ENCODE assay signal across 16 cellular contexts in the genomic region with DNA sequence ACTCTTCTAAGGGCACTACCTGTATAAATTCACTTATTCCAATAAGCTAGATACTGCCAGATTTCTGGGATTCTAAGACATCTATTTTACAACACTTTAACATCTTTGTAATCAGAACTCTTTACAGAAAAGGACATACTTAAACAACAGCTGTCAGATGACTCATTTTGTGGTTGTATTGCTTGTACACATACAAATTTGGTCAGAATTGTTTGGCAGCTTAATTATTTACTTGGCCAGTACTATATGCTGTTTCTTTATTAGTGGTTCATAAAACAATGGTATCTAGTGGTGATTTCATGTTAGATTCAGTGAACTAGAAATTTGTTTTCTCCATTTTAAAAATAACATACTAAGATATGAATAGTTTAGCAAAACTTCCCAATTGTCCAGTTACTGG. TPM values are rescaled to one million over a fixed set of nuclear protein-coding genes. Genes with fewer than 3 reads are reported as not detected.
DNase-seq lines count a peak whose midpoint lies in the region; ATAC-seq, FAIRE-seq and TF ChIP-seq lines count a peak whose summit lies in the region.
"Had no signal": no experiment of that assay in that cellular context is flagged by ENCODE, and none has a peak within 500 bp of the region (broad histone marks: within the 10 kb centered on the region; RNA-seq: fewer than 3 reads in every experiment).

No MANE protein-coding gene starts in this region.

- no peak overlapping the region for H3K27ac Mint-ChIP-seq in activated T-helper 2 cell treated with anti-CD3 and anti-CD28 coated beads, Interferon-gamma antibody, Interleukin-2, Interleukin-4, amounts not matched to agents 10 μg/mL and 5 μg/mL and 100 μg/mL, durations not matched to agents 14 hours and 24 hours and 36 hours
- H3K27ac Mint-ChIP-seq in Caco-2 (ENCODE audit: unreplicated experiment), result no peak overlapping the region
- H3K27ac Mint-ChIP-seq: dendritic cell treated with granulocyte-macrophage colony-stimulating factor and Interleukin-4, amounts not matched to agents 40 ng/mL and 50 ng/mL, for 4 days had no signal

- H3K36me3 Mint-ChIP-seq in activated T-helper 2 cell treated with anti-CD3 and anti-CD28 coated beads, Interferon-gamma antibody, Interleukin-2, Interleukin-4, amounts not matched to agents 10 μg/mL and 5 μg/mL and 100 μg/mL, durations not matched to agents 14 hours and 24 hours and 36 hours (ENCODE audit: low read depth), result no peaks in the 10 kb centered on the region
- H3K36me3 Mint-ChIP-seq in Caco-2 (ENCODE audit: insufficient read depth, unreplicated experiment), result no peaks in the 10 kb centered on the region

- H3K27me3 ChIP-seq in GM12878 (replicated peaks in 1 of 2; ENCODE audit: control insufficient read depth in 2 of 2, insufficient read depth in 2 of 2, low read length in 1 of 2), result no peaks in the 10 kb centered on the region
- no peaks in the 10 kb centered on the region for H3K27me3 ChIP-seq in Caco-2 (replicated peaks; ENCODE audit: control insufficient read depth, insufficient read depth, low read length)

- no peak overlapping the region for H3K27ac ChIP-seq in GM12878 (ENCODE audit: control insufficient read depth, insufficient read depth)

- H3K4me1 Mint-ChIP-seq in activated T-helper 2 cell treated with anti-CD3 and anti-CD28 coated beads, Interferon-gamma antibody, Interleukin-2, Interleukin-4, amounts not matched to agents 10 μg/mL and 5 μg/mL and 100 μg/mL, durations not matched to agents 14 hours and 24 hours and 36 hours (ENCODE audit: low read depth), result no peaks in the 10 kb centered on the region
- no peaks in the 10 kb centered on the region for H3K4me1 Mint-ChIP-seq in Caco-2 (ENCODE audit: low read depth, unreplicated experiment)

- SMC1A ChIA-PET in GM12878 (lab: Charles Lee; ENCODE audit: uncharacterized antibody, unreplicated experiment), result interaction anchor here (1.3 kb wide), 1 partner anchor 9 kb away, joined by 3 read pairs; no protein-coding TSS in a partner anchor

- no peaks in the 10 kb centered on the region for H3K4me1 ChIP-seq in GM12878 (ENCODE audit: control insufficient read depth, insufficient read depth, low read length)
- H3K4me1 ChIP-seq in Caco-2, result no peaks in the 10 kb centered on the region

- no peaks in the 10 kb centered on the region for H3K9me3 Mint-ChIP-seq in activated T-helper 2 cell treated with anti-CD3 and anti-CD28 coated beads, Interferon-gamma antibody, Interleukin-2, Interleukin-4, amounts not matched to agents 10 μg/mL and 5 μg/mL and 100 μg/mL, durations not matched to agents 14 hours and 24 hours and 36 hours
- no peaks in the 10 kb centered on the region for H3K9me3 Mint-ChIP-seq in Caco-2 (ENCODE audit: unreplicated experiment)
- H3K9me3 Mint-ChIP-seq: dendritic cell treated with granulocyte-macrophage colony-stimulating factor and Interleukin-4, amounts not matched to agents 40 ng/mL and 50 ng/mL, for 4 days had no signal

- H2AFZ ChIP-seq in GM12878 (ENCODE audit: control insufficient read depth, low read depth, low read length), result no peak overlapping the region

- H3K27me3 Mint-ChIP-seq in activated T-helper 2 cell treated with anti-CD3 and anti-CD28 coated beads, Interferon-gamma antibody, Interleukin-2, Interleukin-4, amounts not matched to agents 10 μg/mL and 5 μg/mL and 100 μg/mL, durations not matched to agents 14 hours and 24 hours and 36 hours (ENCODE audit: low read depth), result peaks cover 29% of the 10 kb centered on the region
- no peaks in the 10 kb centered on the region for H3K27me3 Mint-ChIP-seq in Caco-2 (ENCODE audit: insufficient read depth, unreplicated experiment)

- RAD21 ChIA-PET in GM12878 (lab: Charles Lee; ENCODE audit: unreplicated experiment), result interaction anchor here (1.9 kb wide), 1 partner anchor 9 kb away, joined by 4 read pairs; no protein-coding TSS in a partner anchor

- TF ChIP-seq POLR2A in GM12878 (IDR thresholded peaks at IDR 0.05; ENCODE audit: low read depth, low read length), result no peak

- BruUV-seq in GM12878 (replicated peaks; lab: Mats Ljungman, UMichigan) (no TSS peak), Caco-2 (replicated peaks; lab: Mats Ljungman, UMichigan) (no TSS peak)

- ATAC-seq in HG03354 (IDR thresholded peaks at IDR 0.05; ENCODE audit: poor library complexity, severe bottlenecking, unreplicated experiment), result peak; percentile 62
- ATAC-seq in GM12878, result peak; percentile 66
- no peak for ATAC-seq in HG03135 (IDR thresholded peaks at IDR 0.05; ENCODE audit: unreplicated experiment)

- TF ChIP-seq CTCF in GM12878 (IDR thresholded peaks at IDR 0.05 in 2 of 3, conservative IDR thresholded peaks at IDR 0.05 in 1 of 3; ENCODE audit: control insufficient read depth in 2 of 3, extremely low read depth in 1 of 3, insufficient read depth in 1 of 3, low read depth in 3 of 3, low read length in 3 of 3) (no peak), Caco-2 (IDR thresholded peaks at IDR 0.05; ENCODE audit: insufficient read depth in 1 of 2, low read depth in 1 of 2, low read length in 1 of 2, severe bottlenecking in 1 of 2, unreplicated experiment in 1 of 2) (no peak)

- no peak for FAIRE-seq in GM12878 (lab: Jason Lieb, UNC)
- FAIRE-seq: GM18507 had no signal

- no peak for TF ChIP-seq EP300 in GM12878 (IDR thresholded peaks at IDR 0.05; ENCODE audit: borderline replicate concordance in 1 of 2, control insufficient read depth in 1 of 2, low read depth in 2 of 2, low read length in 2 of 2)

- in situ Hi-C loops in GM12878 (cut with MboI), result no loop called here

- intact Hi-C loops in GM12878 (cut with micrococcal nuclease; ENCODE audit: unreplicated experiment), result no loop called here
- intact Hi-C loops in activated T-helper 2 cell treated with anti-CD3 and anti-CD28 coated beads, Interferon-gamma antibody, Interleukin-2, Interleukin-4, amounts not matched to agents 10 μg/mL and 5 μg/mL and 100 μg/mL, durations not matched to agents 14 hours and 24 hours and 36 hours (cut with micrococcal nuclease), result no loop called here
- intact Hi-C loops in Caco-2 (cut with micrococcal nuclease; ENCODE audit: unreplicated experiment), result no loop called here

- POLR2A ChIA-PET in GM12878 (lab: Charles Lee) (no interaction called here), Caco-2 (lab: Charles Lee) (no interaction called here)

- no peak overlapping the region for H3K9ac ChIP-seq in GM12878 (ENCODE audit: control insufficient read depth, insufficient read depth, low read length)

- peak; percentile 65 for DNase-seq in DMS53 (lab: John Stamatoyannopoulos, UW)
- DNase-seq in GM12878 (ENCODE audit: low read depth, low spot score), result no peak
- DNase-seq in kidney tubule cell (ENCODE audit: low spot score), result peak; percentile 84
- no peak for DNase-seq in activated T-helper 2 cell treated with anti-CD3 and anti-CD28 coated beads, Interferon-gamma antibody, Interleukin-2, Interleukin-4, amounts not matched to agents 10 μg/mL and 5 μg/mL and 100 μg/mL, durations not matched to agents 14 hours and 24 hours and 36 hours (ENCODE audit: low spot score)
- no peak for DNase-seq in Caco-2
- no peak for DNase-seq in stimulated activated CD8-positive, alpha-beta memory T cell treated with anti-CD3 and anti-CD28 coated beads, Interleukin-4, amount 100 ng/mL, for 48 hours
- DNase-seq: activated effector memory CD4-positive, alpha-beta T cell treated with anti-CD3 and anti-CD28 coated beads, Interleukin-2, amount 50 U/mL, for 16 hours; KBM-7; NCI-H345; stimulated activated CD4-positive, alpha-beta T cell treated with anti-CD3 and anti-CD28 coated beads, Interleukin-2, amount 100 ng/mL, for 48 hours; substantia nigra had no signal

- H3K36me3 ChIP-seq in GM12878 (ENCODE audit: control insufficient read depth in 2 of 2, insufficient read depth in 2 of 2, low read length in 1 of 2), result no peaks in the 10 kb centered on the region
- H3K36me3 ChIP-seq in Caco-2 (ENCODE audit: control insufficient read depth, insufficient read depth, low read length), result no peaks in the 10 kb centered on the region

- CTCF ChIA-PET in GM12878 (lab: Yijun Ruan, JAX), result interaction anchor here (0.8 to 2.1 kb wide), 3 partner anchors 8 to 397 kb away, joined by 3 to 7 read pairs (median 3); no protein-coding TSS in a partner anchor
- CTCF ChIA-PET in Caco-2 (lab: Charles Lee), result no interaction called here

- H3K4me3 Mint-ChIP-seq in activated T-helper 2 cell treated with anti-CD3 and anti-CD28 coated beads, Interferon-gamma antibody, Interleukin-2, Interleukin-4, amounts not matched to agents 10 μg/mL and 5 μg/mL and 100 μg/mL, durations not matched to agents 14 hours and 24 hours and 36 hours (ENCODE audit: low read depth), result no peak overlapping the region
- H3K4me3 Mint-ChIP-seq in Caco-2 (ENCODE audit: unreplicated experiment), result no peak overlapping the region
- H3K4me3 Mint-ChIP-seq: dendritic cell treated with granulocyte-macrophage colony-stimulating factor and Interleukin-4, amounts not matched to agents 40 ng/mL and 50 ng/mL, for 4 days had no signal

- H3K4me3 ChIP-seq in GM12878 (no peak overlapping the region), Caco-2 (ENCODE audit: low read depth, low read length) (no peak overlapping the region)

- TF ChIP-seq RAD21 in GM12878 (IDR thresholded peaks at IDR 0.05; ENCODE audit: insufficient read depth, low read depth, low read length), result no peak

- no peaks in the 10 kb centered on the region for H4K20me1 ChIP-seq in GM12878 (ENCODE audit: control insufficient read depth, insufficient read depth)

- H3K79me2 ChIP-seq in GM12878 (ENCODE audit: control insufficient read depth, insufficient read depth, low read length), result no peaks in the 10 kb centered on the region

- H3K9me3 ChIP-seq in GM12878 (replicated peaks; ENCODE audit: control insufficient read depth, insufficient read depth, low read length), result no peaks in the 10 kb centered on the region
- no peaks in the 10 kb centered on the region for H3K9me3 ChIP-seq in Caco-2

- H3K4me2 ChIP-seq in GM12878 (ENCODE audit: control insufficient read depth, insufficient read depth), result no peak overlapping the region

RNA-seq across cellular contexts. Expression of a gene that starts 27.2 kb away (rescaled TPM):
- 1.7 and 1.9 TPM in 2 replicates for total RNA-seq in GM12878 (2013; cell fraction: nucleolus; rRNA removed)
- 1.0 and 1.7 TPM in 2 replicates for total RNA-seq in GM12878 (2014; rRNA removed)
- total RNA-seq in GM12878 (2014; rRNA removed; fragmentation: Illumina TruSeq; extraction: Trizol), result 1.1 and 1.7 TPM in 2 replicates
- 2.1 TPM in 2 replicates for total RNA-seq in GM12878 (2021)
- not detected for polyA plus RNA-seq in GM12878 (2011; ENCODE audit: low read depth)
- polyA plus RNA-seq in GM12878 (2011; rRNA removed), result 7.7 and 10.7 TPM in 2 replicates
- polyA plus RNA-seq in GM12878 (2011; cell fraction: cytosol; rRNA removed), result 6.2 and 8.7 TPM in 2 replicates
- polyA plus RNA-seq in GM12878 (2011; cell fraction: nucleus; rRNA removed), result 9.0 and 9.5 TPM in 2 replicates
- polyA plus RNA-seq in GM12878 (2012), result 0.24 and 0.46 TPM in 2 replicates
- polyA plus RNA-seq in GM12878 (2014; fragmentation: Illumina TruSeq; extraction: Trizol), result 1.3 and 2.4 TPM in 2 replicates
- 1 to 10 TPM; 1.4 TPM for polyA plus RNA-seq in GM12878 (2014; fragmentation: Nextera tagmentation; extraction: Ambion mirVana)
- polyA plus RNA-seq in GM12878 (2014; rRNA removed), result 0.98 and 2.0 TPM in 2 replicates
- 1 to 10 TPM; 1.4 to 2.7 TPM for polyA plus RNA-seq in GM12878 (2016; fragmentation: Nextera tagmentation; extraction: Ambion mirVana)
- 10.9 and 14.3 TPM in 2 replicates for polyA minus RNA-seq in GM12878 (2011; rRNA and poly(A)+ RNA removed)
- 9.6 and 10.0 TPM in 2 replicates for polyA minus RNA-seq in GM12878 (2011; cell fraction: cytosol; rRNA and poly(A)+ RNA removed)
- polyA minus RNA-seq in GM12878 (2011; cell fraction: nucleus; rRNA and poly(A)+ RNA removed), result 7.6 and 11.6 TPM in 2 replicates
- 19.3 and 19.8 TPM in 2 replicates for total RNA-seq in activated T-helper 2 cell treated with anti-CD3 and anti-CD28 coated beads, Interferon-gamma antibody, Interleukin-2, Interleukin-4, amounts not matched to agents 10 μg/mL and 5 μg/mL and 100 μg/mL, durations not matched to agents 14 hours and 24 hours and 36 hours
- 12.3 and 12.9 TPM in 2 replicates for total RNA-seq in Caco-2 (2022)

RNA-seq across cellular contexts. Expression of a gene that starts 43.7 kb away (rescaled TPM):
- total RNA-seq in GM12878 (2013; cell fraction: nucleolus; rRNA removed), result 7.5 and 8.6 TPM in 2 replicates
- total RNA-seq in GM12878 (2014; rRNA removed) (1.2 and 2.0 TPM in 2 replicates), GM12878 (2014; rRNA removed; fragmentation: Illumina TruSeq; extraction: Trizol) (1.6 and 2.3 TPM in 2 replicates), GM12878 (2021) (2.5 and 3.0 TPM in 2 replicates), Caco-2 (2022) (0.57 and 1.00 TPM in 2 replicates)
- 1.4 TPM for polyA plus RNA-seq in GM12878 (2011; ENCODE audit: low read depth)
- polyA plus RNA-seq in GM12878 (2011; rRNA removed) (3.9 and 7.0 TPM in 2 replicates), GM12878 (2014; fragmentation: Illumina TruSeq; extraction: Trizol) (2.7 and 6.0 TPM in 2 replicates), GM12878 (2014; fragmentation: Nextera tagmentation; extraction: Ambion mirVana) (under 1 TPM; 0.71 to 0.80 TPM), GM12878 (2014; rRNA removed) (0.88 and 1.3 TPM in 2 replicates), GM12878 (2016; fragmentation: Nextera tagmentation; extraction: Ambion mirVana) (under 1 TPM; 0.35 to 0.54 TPM)
- polyA plus RNA-seq in GM12878 (2011; cell fraction: cytosol; rRNA removed), result 1.4 and 1.7 TPM in 2 replicates
- polyA plus RNA-seq in GM12878 (2011; cell fraction: nucleus; rRNA removed), result 4.5 and 5.5 TPM in 2 replicates
- polyA plus RNA-seq in GM12878 (2012), result 0.66 and 0.74 TPM in 2 replicates
- 4.2 and 5.4 TPM in 2 replicates for polyA minus RNA-seq in GM12878 (2011; rRNA and poly(A)+ RNA removed)
- 1.7 TPM in 2 replicates for polyA minus RNA-seq in GM12878 (2011; cell fraction: cytosol; rRNA and poly(A)+ RNA removed)
- polyA minus RNA-seq in GM12878 (2011; cell fraction: nucleus; rRNA and poly(A)+ RNA removed), result 4.0 and 6.0 TPM in 2 replicates
- total RNA-seq in activated T-helper 2 cell treated with anti-CD3 and anti-CD28 coated beads, Interferon-gamma antibody, Interleukin-2, Interleukin-4, amounts not matched to agents 10 μg/mL and 5 μg/mL and 100 μg/mL, durations not matched to agents 14 hours and 24 hours and 36 hours, result 2.6 and 2.7 TPM in 2 replicates
- polyA plus RNA-seq: neural cell had no signal

Comparison
In these comparisons a context has a peak if more than half of its experiments do, and no peak if none do; other contexts are left out.
1. DNase-seq: peak in DMS53 (single experiment) and kidney tubule cell (single experiment); none in GM12878 (single experiment), activated T-helper 2 cell treated with anti-CD3 and anti-CD28 coated beads, Interferon-gamma antibody, Interleukin-2, Interleukin-4, amounts not matched to agents 10 μg/mL and 5 μg/mL and 100 μg/mL, durations not matched to agents 14 hours and 24 hours and 36 hours (single experiment), Caco-2 (0 of 2) and stimulated activated CD8-positive, alpha-beta memory T cell treated with anti-CD3 and anti-CD28 coated beads, Interleukin-4, amount 100 ng/mL, for 48 hours (single experiment).